Comparison of ENCODE assay signal across 13 cellular contexts in the genomic region with DNA sequence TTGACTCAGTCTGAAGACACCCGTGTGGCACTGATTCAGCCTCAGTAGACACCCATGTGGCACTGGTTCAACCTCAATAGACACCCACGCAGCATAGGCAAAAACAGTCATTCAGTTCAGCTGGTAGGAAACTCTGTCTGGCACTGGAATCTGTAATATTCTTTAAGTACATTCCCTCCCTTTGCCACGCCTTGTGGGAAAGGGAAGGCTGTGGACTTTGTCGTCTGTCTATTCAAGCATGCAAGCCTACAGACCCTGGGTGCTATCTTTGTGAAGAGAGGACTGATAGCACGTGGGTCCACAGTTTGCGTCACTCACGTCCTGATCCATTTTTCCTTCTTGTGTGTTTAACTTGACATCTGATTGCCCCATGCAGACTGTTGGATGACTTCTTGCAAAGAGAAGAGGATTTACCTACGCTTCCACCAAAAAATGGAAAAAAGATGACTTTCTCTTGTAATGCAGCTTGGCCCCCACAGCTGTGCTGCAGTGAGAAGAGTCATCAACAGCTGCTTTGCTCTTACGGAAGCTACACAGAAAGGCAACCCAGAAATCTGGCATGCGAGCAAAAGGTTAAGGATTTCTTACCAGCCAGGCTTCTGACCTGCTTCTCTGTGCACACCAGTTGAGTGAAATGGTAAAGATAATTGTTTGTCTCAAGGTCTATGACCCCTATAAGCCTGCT.
DNase-seq lines count a peak whose midpoint lies in the region; ATAC-seq and TF ChIP-seq lines count a peak whose summit lies in the region.
"Had no signal": no experiment of that assay in that cellular context is flagged by ENCODE, and none has a peak within 500 bp of the region (broad histone marks: within the 10 kb centered on the region; RNA-seq: fewer than 3 reads in every experiment).

No MANE protein-coding gene starts in this region.

- peak; percentile 36 to 78 (median 51) for ATAC-seq in right lobe of liver
- peak; percentile 51 for ATAC-seq in upper lobe of right lung
- no peak for ATAC-seq in stimulated activated naive CD8-positive, alpha-beta T cell treated with anti-CD3 and anti-CD28 coated beads, Interleukin-15, amount 100 ng/mL, for 72 hours
- ATAC-seq: activated T-cell treated with anti-CD3 and anti-CD28 coated beads, Interleukin-2, amount 50 U/mL, for 72 hours; psoas muscle had no signal

- TF ChIP-seq EP300 in Ishikawa (IDR thresholded peaks at IDR 0.05; ENCODE audit: borderline replicate concordance) = no peak

- DNase-seq in colonic mucosa (peak; percentile 63), right lobe of liver (peak; percentile 35 to 64 (median 63)), upper lobe of right lung (no peak), testis (no peak), GOT3 (lab: John Stamatoyannopoulos, UW) (no peak)
- DNase-seq in stimulated activated naive CD8-positive, alpha-beta T cell treated with anti-CD3 and anti-CD28 coated beads, Interleukin-15, amount 100 ng/mL, for 72 hours = no peak
- DNase-seq: activated T-cell treated with anti-CD3 and anti-CD28 coated beads, Interleukin-2, amount 50 U/mL, for 72 hours; DMS 273 treated with DMSO at 0.1 percent for 48 hours; NCI-H2171 treated with DMSO at 0.1 percent for 48 hours; psoas muscle; stimulated activated CD4-positive, alpha-beta T cell treated with anti-CD3 and anti-CD28 coated beads, Interleukin-4, amount 100 ng/mL, for 4 hours had no signal

- H3K27me3 ChIP-seq in colonic mucosa = no peaks in the 10 kb centered on the region
- H3K27me3 ChIP-seq in right lobe of liver = no peaks in the 10 kb centered on the region
- no peaks in the 10 kb centered on the region for H3K27me3 ChIP-seq in upper lobe of right lung
- no peaks in the 10 kb centered on the region for H3K27me3 ChIP-seq in testis

- no peak overlapping the region for H3K4me3 ChIP-seq in colonic mucosa
- H3K4me3 ChIP-seq in right lobe of liver = no peak overlapping the region
- H3K4me3 ChIP-seq in upper lobe of right lung = no peak overlapping the region
- no peak overlapping the region for H3K4me3 ChIP-seq in testis
- H3K4me3 ChIP-seq: psoas muscle had no signal

- intact Hi-C loops in colonic mucosa (cut with DNase I) = no loop called here
- intact Hi-C loops in right lobe of liver (cut with DNase I) = no loop called here
- intact Hi-C loops in upper lobe of right lung (cut with DNase I) = no loop called here
- intact Hi-C loops in testis (cut with DNase I; ENCODE audit: low total_unique reads) = no loop called here

- no peak overlapping the region for H3K9ac ChIP-seq in colonic mucosa (ENCODE audit: low read depth in 2 of 2, low read length in 2 of 2)

- no peak overlapping the region for H3K4me3 Mint-ChIP-seq in stimulated activated naive CD8-positive, alpha-beta T cell treated with anti-CD3 and anti-CD28 coated beads, Interleukin-15, amount 100 ng/mL, for 72 hours
- H3K4me3 Mint-ChIP-seq: activated T-cell treated with anti-CD3 and anti-CD28 coated beads, Interleukin-2, amount 50 U/mL, for 72 hours; stimulated activated naive CD8-positive, alpha-beta T cell treated with anti-CD3 and anti-CD28 coated beads, Interleukin-15, Interleukin-2, amounts not matched to agents 100 ng/mL and 50 ng/mL, for 24 hours had no signal

- TF ChIP-seq RAD21 in Ishikawa (IDR thresholded peaks at IDR 0.05; ENCODE audit: low read depth) = no peak

- H3K4me1 ChIP-seq in colonic mucosa = no peaks in the 10 kb centered on the region
- H3K4me1 ChIP-seq in right lobe of liver = peaks cover 0 to 13% (median 5%) of the 10 kb centered on the region in 4 donors
- H3K4me1 ChIP-seq in upper lobe of right lung = peaks cover 13% of the 10 kb centered on the region
- no peaks in the 10 kb centered on the region for H3K4me1 ChIP-seq in testis
- H3K4me1 ChIP-seq: psoas muscle had no signal

- H3K4me1 Mint-ChIP-seq in stimulated activated naive CD8-positive, alpha-beta T cell treated with anti-CD3 and anti-CD28 coated beads, Interleukin-15, amount 100 ng/mL, for 72 hours = no peaks in the 10 kb centered on the region

- H3K9me3 ChIP-seq in colonic mucosa = no peaks in the 10 kb centered on the region
- H3K9me3 ChIP-seq in right lobe of liver = no peaks in the 10 kb centered on the region
- no peaks in the 10 kb centered on the region for H3K9me3 ChIP-seq in upper lobe of right lung
- H3K9me3 ChIP-seq in testis = no peaks in the 10 kb centered on the region
- H3K9me3 ChIP-seq: psoas muscle had no signal

- no peak for TF ChIP-seq POLR2A in right lobe of liver (IDR thresholded peaks at IDR 0.05)
- TF ChIP-seq POLR2A in testis (IDR thresholded peaks at IDR 0.05) = no peak

- H3K27ac ChIP-seq in colonic mucosa (peak overlapping the region; percentile 3), right lobe of liver (peak overlapping the region in 2 of 3 donors; percentile 42 to 64), upper lobe of right lung (no peak overlapping the region), testis (no peak overlapping the region)
- H3K27ac ChIP-seq: psoas muscle had no signal

- H3K27me3 Mint-ChIP-seq in stimulated activated naive CD8-positive, alpha-beta T cell treated with anti-CD3 and anti-CD28 coated beads, Interleukin-15, amount 100 ng/mL, for 72 hours = no peaks in the 10 kb centered on the region
- H3K27me3 Mint-ChIP-seq: stimulated activated naive CD8-positive, alpha-beta T cell treated with anti-CD3 and anti-CD28 coated beads, Interleukin-15, Interleukin-2, amounts not matched to agents 100 ng/mL and 50 ng/mL, for 24 hours had no signal

- H3K9me3 Mint-ChIP-seq in stimulated activated naive CD8-positive, alpha-beta T cell treated with anti-CD3 and anti-CD28 coated beads, Interleukin-15, amount 100 ng/mL, for 72 hours = peaks cover 0 to 9% of the 10 kb centered on the region in 2 donors
- H3K9me3 Mint-ChIP-seq: stimulated activated naive CD8-positive, alpha-beta T cell treated with anti-CD3 and anti-CD28 coated beads, Interleukin-15, Interleukin-2, amounts not matched to agents 100 ng/mL and 50 ng/mL, for 24 hours had no signal

- WGBS in right lobe of liver (ENCODE audit: insufficient coverage, low coverage, low lambda C conversion rate, missing lambda C conversion rate) = 53% methylated on average over 10 of the region's 10 CpGs
- 85% methylated on average over 10 of the region's 10 CpGs for WGBS in testis, 2 donors

- peak overlapping the region in 1 of 2 donors; percentile 35 for H3K27ac Mint-ChIP-seq in stimulated activated naive CD8-positive, alpha-beta T cell treated with anti-CD3 and anti-CD28 coated beads, Interleukin-15, amount 100 ng/mL, for 72 hours
- H3K27ac Mint-ChIP-seq: activated T-cell treated with anti-CD3 and anti-CD28 coated beads, Interleukin-2, amount 50 U/mL, for 72 hours; stimulated activated naive CD8-positive, alpha-beta T cell treated with anti-CD3 and anti-CD28 coated beads, Interleukin-15, Interleukin-2, amounts not matched to agents 100 ng/mL and 50 ng/mL, for 24 hours had no signal

- H3K36me3 ChIP-seq in colonic mucosa (no peaks in the 10 kb centered on the region), right lobe of liver (no peaks in the 10 kb centered on the region), upper lobe of right lung (no peaks in the 10 kb centered on the region), testis (ENCODE audit: low read depth, missing control alignments) (no peaks in the 10 kb centered on the region)

- TF ChIP-seq CTCF in colonic mucosa (IDR thresholded peaks at IDR 0.05) = no peak
- TF ChIP-seq CTCF in right lobe of liver (IDR thresholded peaks at IDR 0.05) = no peak
- TF ChIP-seq CTCF in upper lobe of right lung (IDR thresholded peaks at IDR 0.05) = no peak
- TF ChIP-seq CTCF in testis (IDR thresholded peaks at IDR 0.05) = no peak

TF ChIP-seq in Ishikawa, 13 proteins besides CTCF, POLR2A, EP300 and RAD21:
- no peak for TF ChIP-seq CEBPB (IDR thresholded peaks at IDR 0.05)
- no peak for TF ChIP-seq TCF12 (IDR thresholded peaks at IDR 0.05; ENCODE audit: low read depth)
- peak; percentile 38; the same call in 1 of the 2 replicates for TF ChIP-seq EGR1 (IDR thresholded peaks at IDR 0.05)
- TF ChIP-seq TAF1 (IDR thresholded peaks at IDR 0.05; ENCODE audit: low read depth) = no peak

Comparison
In these comparisons a context has a peak if more than half of its experiments do, and no peak if none do; other contexts are left out.
1. DNase-seq: peak in colonic mucosa (single experiment) and right lobe of liver (3 of 3); none in upper lobe of right lung (single experiment), stimulated activated naive CD8-positive, alpha-beta T cell treated with anti-CD3 and anti-CD28 coated beads, Interleukin-15, amount 100 ng/mL, for 72 hours (0 of 2), testis (single experiment) and GOT3 (single experiment).
2. H3K27ac ChIP-seq: peak in colonic mucosa (single experiment) and right lobe of liver (2 of 3); none in upper lobe of right lung (single experiment) and testis (0 of 2).